In genomic region chr2:68441179-68441993, GRCh38 we compare ENCODE assay signal across 8 cellular contexts. TPM values are rescaled to one million over a fixed set of nuclear protein-coding genes. Genes with fewer than 3 reads are reported as not detected.
DNase-seq lines count a peak whose midpoint lies in the region; ATAC-seq, FAIRE-seq and TF ChIP-seq lines count a peak whose summit lies in the region.

No MANE protein-coding gene starts in this region.

- peak; percentile 92 to 94 for DNase-seq in AML-193 (lab: John Stamatoyannopoulos, UW)
- DNase-seq in NCI-H226: peak; percentile 68
- peak; percentile 90 for DNase-seq in WERI-Rb-1
- peak; percentile 64 for DNase-seq in bronchial epithelial cell (ENCODE audit: low read depth)
- peak; percentile 48 for DNase-seq in kidney epithelial cell (ENCODE audit: low read depth)
- DNase-seq in stimulated activated CD4-positive, alpha-beta T cell treated with anti-CD3 and anti-CD28 coated beads, Interleukin-2, amount 100 ng/mL, for 48 hours: peak; percentile 84 to 88

- no peak overlapping the region for H3K4me3 ChIP-seq in WERI-Rb-1 (ENCODE audit: low read depth, low read length)
- no peak overlapping the region for H3K4me3 ChIP-seq in bronchial epithelial cell (ENCODE audit: low read depth, low read length)
- H3K4me3 ChIP-seq in kidney epithelial cell (ENCODE audit: low read depth, low read length): no peak overlapping the region

- no peaks in the 10 kb centered on the region for H3K9me3 ChIP-seq in WERI-Rb-1 (ENCODE audit: severe bottlenecking)

- no peaks in the 10 kb centered on the region for H3K27me3 ChIP-seq in WERI-Rb-1 (ENCODE audit: insufficient read depth, low read depth, severe bottlenecking)
- H3K27me3 ChIP-seq in bronchial epithelial cell (ENCODE audit: control insufficient read depth, insufficient read depth, low read length): no peaks in the 10 kb centered on the region
- H3K27me3 ChIP-seq in kidney epithelial cell (ENCODE audit: control insufficient read depth, insufficient read depth, low read length): no peaks in the 10 kb centered on the region

- H3K36me3 ChIP-seq in WERI-Rb-1 (no peaks in the 10 kb centered on the region), bronchial epithelial cell (ENCODE audit: control insufficient read depth, insufficient read depth, low read length) (no peaks in the 10 kb centered on the region), kidney epithelial cell (ENCODE audit: control insufficient read depth, insufficient read depth, low read length) (no peaks in the 10 kb centered on the region)

- H3K27ac ChIP-seq in WERI-Rb-1: no peak overlapping the region

- peak; percentile 89 for TF ChIP-seq CTCF in WERI-Rb-1 (IDR thresholded peaks at IDR 0.05; ENCODE audit: low read depth, low read length)
- peak; percentile 84 for TF ChIP-seq CTCF in bronchial epithelial cell (IDR thresholded peaks at IDR 0.05; ENCODE audit: insufficient read depth, low read length, severe bottlenecking)
- TF ChIP-seq CTCF in kidney epithelial cell (IDR thresholded peaks at IDR 0.05; ENCODE audit: insufficient read depth, low read length, poor library complexity, severe bottlenecking): peak; percentile 81

- ATAC-seq in GM19035 (IDR thresholded peaks at IDR 0.05; ENCODE audit: unreplicated experiment) (peak; percentile 97), HG03280 (IDR thresholded peaks at IDR 0.05; ENCODE audit: unreplicated experiment) (peak; percentile 99)

- peak; percentile 58 for FAIRE-seq in bronchial epithelial cell (lab: Jason Lieb, UNC)

RNA-seq across cellular contexts. Expression of gene FBXO48, which starts 25.7 kb away (rescaled TPM):
- total RNA-seq in bronchial epithelial cell: 0.26 and 0.64 TPM in 2 replicates
- 0.54 and 0.68 TPM in 2 replicates for total RNA-seq in kidney epithelial cell

RNA-seq across cellular contexts. Expression of gene APLF, which starts 26.0 kb away (rescaled TPM):
- total RNA-seq in bronchial epithelial cell (4.2 and 6.1 TPM in 2 replicates), kidney epithelial cell (5.1 and 6.5 TPM in 2 replicates)
